In the genomic region with DNA sequence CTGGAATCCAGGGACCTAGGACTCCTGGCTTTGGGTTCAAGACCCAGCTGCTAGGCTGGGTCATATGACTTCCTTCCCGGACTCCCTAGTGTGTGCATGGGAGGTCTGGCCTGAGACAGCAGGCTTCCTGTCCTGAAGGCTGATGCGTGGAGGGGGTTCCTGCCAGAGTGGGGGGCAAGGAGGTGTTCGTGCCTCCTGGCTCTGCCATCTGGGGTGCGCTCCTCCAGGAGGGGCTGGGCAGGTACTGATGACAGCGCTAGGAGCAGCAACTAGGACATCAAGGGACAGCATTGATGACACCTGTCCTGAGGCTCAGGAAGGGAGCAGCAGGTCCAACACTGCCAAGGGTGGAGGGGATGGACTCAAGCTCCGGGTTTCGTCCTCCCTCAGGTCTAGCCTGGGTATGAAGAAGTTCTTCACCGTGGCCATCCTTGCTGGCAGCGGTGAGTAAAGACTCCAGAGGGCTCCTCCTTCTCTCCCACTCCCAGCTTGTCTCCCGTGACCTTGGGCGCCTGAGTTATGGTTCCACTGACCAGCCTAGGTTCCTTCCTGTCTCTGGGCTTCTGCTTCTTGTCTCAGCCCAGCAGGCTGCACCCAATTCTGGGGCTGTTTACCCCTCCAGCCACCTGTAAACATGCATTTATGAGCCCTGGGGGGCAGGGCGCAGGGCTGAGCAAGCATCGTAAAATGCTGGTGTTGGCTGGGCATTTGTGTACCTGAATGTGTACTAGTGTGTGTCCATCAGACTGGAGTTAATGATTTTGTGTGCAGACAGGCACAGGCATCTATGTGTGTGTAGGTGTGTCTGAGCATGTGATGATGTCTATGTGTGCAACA, we compare ENCODE assay signal across 27 cellular contexts. TPM values are rescaled to one million over a fixed set of nuclear protein-coding genes. Genes with fewer than 3 reads are reported as not detected.
DNase-seq lines count a peak whose midpoint lies in the region; FAIRE-seq and TF ChIP-seq lines count a peak whose summit lies in the region.
"Had no signal": no experiment of that assay in that cellular context is flagged by ENCODE, and none has a peak within 500 bp of the region (broad histone marks: within the 10 kb centered on the region; RNA-seq: fewer than 3 reads in every experiment).

No MANE protein-coding gene starts in this region.

- no peak overlapping the region for H3K4me2 ChIP-seq in neural progenitor cell

- H3K27ac ChIP-seq in right atrium auricular region (no peak overlapping the region), neural progenitor cell (no peak overlapping the region)
- H3K27ac ChIP-seq: HL-60, SJSA1 had no signal

- no peak overlapping the region for H3K4me3 ChIP-seq in right atrium auricular region
- H3K4me3 ChIP-seq in bronchial epithelial cell (ENCODE audit: low read depth, low read length) = no peak overlapping the region
- H3K4me3 ChIP-seq in neural progenitor cell = no peak overlapping the region
- no peak overlapping the region for H3K4me3 ChIP-seq in HAP-1
- H3K4me3 ChIP-seq: GM12878, SJSA1 had no signal

- H3K9me3 ChIP-seq in right atrium auricular region (no peaks in the 10 kb centered on the region), neural progenitor cell (ENCODE audit: low read depth) (no peaks in the 10 kb centered on the region), HAP-1 (no peaks in the 10 kb centered on the region)
- H3K9me3 ChIP-seq: SJSA1 had no signal

- H3K4me1 Mint-ChIP-seq in neural progenitor cell = no peaks in the 10 kb centered on the region
- H3K4me1 Mint-ChIP-seq: CD4-positive, CD25-positive, alpha-beta regulatory T cell had no signal

- H3K9me3 Mint-ChIP-seq in neural progenitor cell = no peaks in the 10 kb centered on the region
- H3K9me3 Mint-ChIP-seq: H9 had no signal

- no peak for TF ChIP-seq CTCF in right atrium auricular region (IDR thresholded peaks at IDR 0.05)
- TF ChIP-seq CTCF in bronchial epithelial cell (IDR thresholded peaks at IDR 0.05; ENCODE audit: insufficient read depth, low read length, severe bottlenecking) = no peak
- TF ChIP-seq CTCF in neural progenitor cell (IDR thresholded peaks at IDR 0.05) = no peak

- H3K4me1 ChIP-seq in right atrium auricular region = no peaks in the 10 kb centered on the region
- no peaks in the 10 kb centered on the region for H3K4me1 ChIP-seq in neural progenitor cell
- no peaks in the 10 kb centered on the region for H3K4me1 ChIP-seq in HAP-1
- H3K4me1 ChIP-seq: SJSA1 had no signal

- H2AFZ ChIP-seq in neural progenitor cell (replicated peaks) = no peak overlapping the region

- no peaks in the 10 kb centered on the region for H3F3A ChIP-seq in neural progenitor cell (ENCODE audit: low read depth)

- H4K20me1 ChIP-seq in neural progenitor cell (ENCODE audit: low read depth) = no peaks in the 10 kb centered on the region

- H3K27ac Mint-ChIP-seq in neural progenitor cell = no peak overlapping the region
- H3K27ac Mint-ChIP-seq: CD4-positive, CD25-positive, alpha-beta regulatory T cell; H9 had no signal

- FAIRE-seq in bronchial epithelial cell (lab: Jason Lieb, UNC) (peak; percentile 66), urothelium cell line (lab: Jason Lieb, UNC) (peak; percentile 35)
- FAIRE-seq: GM12878, HepG2, RCC 7860 had no signal

- in situ Hi-C loops in HAP-1 (cut with MboI; ENCODE audit: low sequenced_read_pairs) = no loop called here

- no peaks in the 10 kb centered on the region for H3K27me3 ChIP-seq in right atrium auricular region
- H3K27me3 ChIP-seq in bronchial epithelial cell (ENCODE audit: control insufficient read depth, insufficient read depth, low read length) = no peaks in the 10 kb centered on the region
- H3K27me3 ChIP-seq in neural progenitor cell = no peaks in the 10 kb centered on the region
- H3K27me3 ChIP-seq in HAP-1 (ENCODE audit: low read depth) = no peaks in the 10 kb centered on the region
- H3K27me3 ChIP-seq: SJSA1 had no signal

- intact Hi-C loops in cardiac septum (cut with DNase I) = no loop called here

- H3K9ac ChIP-seq in neural progenitor cell = no peak overlapping the region

- DNase-seq in cardiac septum (ENCODE audit: low spot score) (peak; percentile 5), right atrium auricular region (ENCODE audit: low spot score) (no peak), bronchial epithelial cell (ENCODE audit: low read depth) (no peak), neural progenitor cell (ENCODE audit: low spot score) (no peak), urothelium cell line (ENCODE audit: low spot score) (no peak), RPMI8226 (no peak), HAP-1 (ENCODE audit: low spot score in 2 of 2) (no peak)
- no peak for DNase-seq in effector CD8-positive, alpha-beta T cell (lab: John Stamatoyannopoulos, UW)
- DNase-seq: 8988T; AML-193; CD4-positive, CD25-positive, alpha-beta regulatory T cell; DMS79; KBM-7; NCI-H1092 treated with DMSO at 0.1 percent for 48 hours; NCI-H146; NCI-H2029 treated with DMSO at 0.1 percent for 48 hours; NCI-H345; NCI-H524; NCI-H82 had no signal

- no peaks in the 10 kb centered on the region for H3K36me3 Mint-ChIP-seq in neural progenitor cell
- H3K36me3 Mint-ChIP-seq: CD4-positive, CD25-positive, alpha-beta regulatory T cell had no signal

- H3K4me3 Mint-ChIP-seq in neural progenitor cell = peak overlapping the region; percentile 4
- H3K4me3 Mint-ChIP-seq: CD4-positive, CD25-positive, alpha-beta regulatory T cell; H9 had no signal

- H3K36me3 ChIP-seq in right atrium auricular region (no peaks in the 10 kb centered on the region), bronchial epithelial cell (ENCODE audit: control insufficient read depth, insufficient read depth, low read length) (no peaks in the 10 kb centered on the region), neural progenitor cell (no peaks in the 10 kb centered on the region), HAP-1 (replicated peaks) (no peaks in the 10 kb centered on the region)
- H3K36me3 ChIP-seq: SJSA1 had no signal

- H3K27me3 Mint-ChIP-seq in neural progenitor cell (ENCODE audit: insufficient read depth, low read depth) = peaks cover 5% of the 10 kb centered on the region

- H3K79me2 ChIP-seq in neural progenitor cell (ENCODE audit: low read depth) = no peaks in the 10 kb centered on the region

RNA-seq across cellular contexts. Expression of gene PLA2G2F, which starts 0.9 kb away (rescaled TPM):
- total RNA-seq in cardiac septum (not detected), right atrium auricular region (not detected), bronchial epithelial cell (not detected in 2 replicates), neural progenitor cell (ENCODE audit: low replicate concordance) (not detected in 2 replicates)
- total RNA-seq: CD4-positive, CD25-positive, alpha-beta regulatory T cell; GM12878; H9; HepG2; Right ventricle myocardium inferior; SJSA1 had no signal

RNA-seq across cellular contexts. Expression of gene PLA2G2D, which starts 20.7 kb away (rescaled TPM):
- total RNA-seq in cardiac septum = not detected
- not detected for total RNA-seq in right atrium auricular region
- total RNA-seq in bronchial epithelial cell = not detected in 2 replicates
- not detected in 2 replicates for total RNA-seq in neural progenitor cell (ENCODE audit: low replicate concordance)
- total RNA-seq: CD4-positive, CD25-positive, alpha-beta regulatory T cell; H9; HepG2; HT-29; Right ventricle myocardium inferior; SJSA1 had no signal

RNA-seq across cellular contexts. Expression of gene UBXN10, which starts 45.9 kb away (rescaled TPM):
- total RNA-seq in cardiac septum = 0.30 TPM
- 1 to 10 TPM; 2.7 to 7.3 TPM for total RNA-seq in right atrium auricular region
- total RNA-seq in bronchial epithelial cell = under 0.01 and 0.13 TPM in 2 replicates
- 0.37 and 0.43 TPM in 2 replicates for total RNA-seq in neural progenitor cell (ENCODE audit: low replicate concordance)
- total RNA-seq: GM12878, SJSA1 had no signal

RNA-seq across cellular contexts. Expression of gene PLA2G2C, which starts 46.3 kb away (rescaled TPM):
- not detected for total RNA-seq in cardiac septum
- not detected for total RNA-seq in right atrium auricular region
- not detected in 2 replicates for total RNA-seq in bronchial epithelial cell
- not detected in 2 replicates for total RNA-seq in neural progenitor cell (ENCODE audit: low replicate concordance)
- total RNA-seq: CD4-positive, CD25-positive, alpha-beta regulatory T cell; GM12878; H9; HepG2; HT-29; Right ventricle myocardium inferior; SJSA1 had no signal
